27 cellular contexts compared by ENCODE assay signal in genomic region chr12:1645819-1646218, GRCh38.
"Had no signal": no experiment of that assay in that cellular context is flagged by ENCODE, and none has a peak within 500 bp of the region (broad histone marks: within the 10 kb centered on the region; RNA-seq: fewer than 3 reads in every experiment).

No MANE protein-coding gene starts in this region.

- H3K9me3 Mint-ChIP-seq: effector memory CD8-positive, alpha-beta T cell; mesothelial cell of epicardium; natural killer cell treated with Interleukin-12 subunit alpha and Interleukin-12 subunit beta and Interleukin-15 and Interleukin-18, amount 100 ng/mL, for 72 hours had no signal

- H3K4me1 ChIP-seq: foreskin keratinocyte, pancreas had no signal

- DNase-seq: activated CD4-positive, alpha-beta T cell treated with anti-CD3 and anti-CD28 coated beads, Interleukin-2, amount 50 U/mL, for 1 hour; activated CD8-positive, alpha-beta memory T cell treated with anti-CD3 and anti-CD28 coated beads for 24 hours; activated CD8-positive, alpha-beta memory T cell treated with anti-CD3 and anti-CD28 coated beads, Interleukin-2, amount 50 U/mL, for 48 hours; activated effector memory CD4-positive, alpha-beta T cell treated with Interleukin-2 at 50 U/mL for 16 hours; activated naive CD4-positive, alpha-beta T cell treated with anti-CD3 and anti-CD28 coated beads, Interleukin-2, amount 50 U/mL, for 16 hours; activated T-cell treated with anti-CD3 and anti-CD28 coated beads, Interleukin-2, amount 50 U/mL, for 48 hours; cerebellar nuclear complex; dermis blood vessel endothelial cell; effector memory CD8-positive, alpha-beta T cell; foreskin keratinocyte; hypothalamus; islet precursor cell; stimulated activated CD4-positive, alpha-beta T cell treated with anti-CD3 and anti-CD28 coated beads, Interleukin-12 subunit alpha, Interleukin-12 subunit beta, amount 100 ng/mL, for 4 hours; stimulated activated CD4-positive, alpha-beta T cell treated with anti-CD3 and anti-CD28 coated beads, Interleukin-1b, Interleukin-23, amount 100 ng/mL, for 48 hours; stimulated activated CD8-positive, alpha-beta memory T cell treated with anti-CD3 and anti-CD28 coated beads, Interleukin-4, amount 100 ng/mL, for 48 hours; stimulated activated naive CD4-positive, alpha-beta T cell; T1000; transverse colon had no signal

- H3K4me3 Mint-ChIP-seq: effector memory CD8-positive, alpha-beta T cell; mesothelial cell of epicardium; natural killer cell treated with Interleukin-12 subunit alpha and Interleukin-12 subunit beta and Interleukin-15 and Interleukin-18, amount 100 ng/mL, for 72 hours had no signal

- ATAC-seq: effector memory CD8-positive, alpha-beta T cell; foreskin keratinocyte; left lobe of liver; natural killer cell treated with Interleukin-12 subunit alpha and Interleukin-12 subunit beta and Interleukin-15 and Interleukin-18, amount 100 ng/mL, for 72 hours; pancreas had no signal

- H3K9me3 ChIP-seq: ascending aorta, breast epithelium, neutrophil, pancreas, transverse colon, vagina had no signal

- H3K27me3 ChIP-seq: ascending aorta, breast epithelium, foreskin keratinocyte, neutrophil, pancreas, transverse colon, vagina had no signal

- H3K4me3 ChIP-seq: ascending aorta, breast epithelium, lung, pancreas, transverse colon, vagina had no signal

- H3K36me3 Mint-ChIP-seq: natural killer cell treated with Interleukin-12 subunit alpha and Interleukin-12 subunit beta and Interleukin-15 and Interleukin-18, amount 100 ng/mL, for 72 hours had no signal

- H3K27ac ChIP-seq: ascending aorta, breast epithelium, foreskin keratinocyte, pancreas, vagina had no signal

- H3K36me3 ChIP-seq: ascending aorta, breast epithelium, pancreas, transverse colon, vagina had no signal

- H3K27ac Mint-ChIP-seq: effector memory CD8-positive, alpha-beta T cell; mesothelial cell of epicardium; natural killer cell treated with Interleukin-12 subunit alpha and Interleukin-12 subunit beta and Interleukin-15 and Interleukin-18, amount 100 ng/mL, for 72 hours had no signal
